Comparison of ENCODE assay signal across 33 cellular contexts in the genomic region with DNA sequence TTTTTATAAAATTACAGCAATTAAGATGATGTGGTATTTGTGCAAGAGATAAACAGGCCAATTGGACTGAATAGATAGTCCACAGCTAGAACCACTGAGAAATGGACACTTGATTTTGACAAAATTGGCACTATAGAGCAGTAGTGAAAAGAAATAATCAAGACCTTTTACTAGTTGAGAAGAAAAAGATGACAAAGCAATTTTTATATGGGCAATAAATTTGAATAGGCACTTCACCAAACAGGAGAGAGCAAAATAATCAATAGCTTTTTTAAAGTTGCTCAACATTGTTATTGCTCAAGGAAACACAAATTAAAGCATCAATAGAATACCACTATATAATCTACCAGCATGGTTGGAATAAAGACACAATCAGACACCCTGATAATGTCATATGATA.
DNase-seq lines count a peak whose midpoint lies in the region; ATAC-seq, FAIRE-seq and TF ChIP-seq lines count a peak whose summit lies in the region.
"Had no signal": no experiment of that assay in that cellular context is flagged by ENCODE, and none has a peak within 500 bp of the region (broad histone marks: within the 10 kb centered on the region; RNA-seq: fewer than 3 reads in every experiment).

No MANE protein-coding gene starts in this region.

- H3K9ac ChIP-seq in HepG2 (ENCODE audit: insufficient read depth, low read depth, low read length), result no peak overlapping the region
- no peak overlapping the region for H3K9ac ChIP-seq in IMR-90 (ENCODE audit: low read depth, low read length)
- no peak overlapping the region for H3K9ac ChIP-seq in K562 (ENCODE audit: insufficient read depth in 1 of 2, low read depth in 2 of 2, low read length in 2 of 2)
- H3K9ac ChIP-seq: BLaER1; BLaER1 treated with 17β-estradiol and CSF1 and Interleukin-3, amounts not matched to agents 10 nM and 100 nM had no signal

- no peak overlapping the region for H3K23ac ChIP-seq in IMR-90 (ENCODE audit: low read depth, low read length)

- FAIRE-seq in HepG2 (lab: Jason Lieb, UNC) (no peak), A549 (lab: Jason Lieb, UNC) (no peak), K562 (lab: Jason Lieb, UNC) (no peak)
- FAIRE-seq: D721Med had no signal

- CTCF ChIA-PET in HepG2 (lab: Yijun Ruan, JAX; ENCODE audit: low intra/inter-chr PET ratio, low total read pairs), result no interaction called here
- CTCF ChIA-PET in A549 (lab: Yijun Ruan, JAX), result interaction anchor here (1.0 kb wide), 1 partner anchor 170 kb away, joined by 4 read pairs; no protein-coding TSS in a partner anchor
- CTCF ChIA-PET in IMR-90 (lab: Yijun Ruan, JAX), result no interaction called here
- CTCF ChIA-PET in K562 (lab: Yijun Ruan, JAX; ENCODE audit: low intra/inter-chr PET ratio), result no interaction called here

- ATAC-seq in HepG2 (no peak), right lobe of liver (no peak), A549 (no peak), IMR-90 (ENCODE audit: low read depth) (no peak), K562 (no peak)
- ATAC-seq: CD8-positive, alpha-beta T cell had no signal

- no peak overlapping the region for H2BK15ac ChIP-seq in IMR-90 (ENCODE audit: low read depth, low read length)

- no peak overlapping the region for H2AK5ac ChIP-seq in IMR-90 (ENCODE audit: low read depth, low read length)

- no peak overlapping the region for H4K8ac ChIP-seq in IMR-90 (ENCODE audit: low read depth in 2 of 2, low read length in 2 of 2)

- H2AK9ac ChIP-seq in IMR-90 (replicated peaks; ENCODE audit: low read depth, low read length, poor library complexity), result no peak overlapping the region

- no peak for TF ChIP-seq POLR2A in HepG2 (IDR thresholded peaks at IDR 0.05; ENCODE audit: insufficient read depth in 1 of 2, low read depth in 2 of 2, low read length in 2 of 2)
- TF ChIP-seq POLR2A in right lobe of liver (IDR thresholded peaks at IDR 0.05), result no peak
- no peak for TF ChIP-seq POLR2A in A549 (IDR thresholded peaks at IDR 0.05; ENCODE audit: low read length)
- TF ChIP-seq POLR2A in IMR-90 (IDR thresholded peaks at IDR 0.05; ENCODE audit: low read depth, low read length), result no peak
- no peak for TF ChIP-seq POLR2A in K562 (conservative IDR thresholded peaks at IDR 0.05)

- H3K14ac ChIP-seq in IMR-90 (replicated peaks; ENCODE audit: low read depth, low read length), result no peak overlapping the region

- H3K79me2 ChIP-seq in HepG2 (ENCODE audit: insufficient read depth, low read length) (no peaks in the 10 kb centered on the region), K562 (ENCODE audit: control insufficient read depth, insufficient read depth, low read length) (no peaks in the 10 kb centered on the region)

- H3K36me3 ChIP-seq in HepG2 (replicated peaks in 1 of 2; ENCODE audit: control insufficient read depth in 1 of 2, insufficient read depth in 2 of 2, low read length in 2 of 2) (no peaks in the 10 kb centered on the region), right lobe of liver (no peaks in the 10 kb centered on the region), IMR-90 (ENCODE audit: control insufficient read depth, insufficient read depth, low read length) (no peaks in the 10 kb centered on the region), K562 (ENCODE audit: control insufficient read depth, insufficient read depth, low read length) (no peaks in the 10 kb centered on the region)
- H3K36me3 ChIP-seq: BE2C; BLaER1; BLaER1 treated with 17β-estradiol and CSF1 and Interleukin-3, amounts not matched to agents 10 nM and 100 nM had no signal

- TF ChIP-seq RAD21 in HepG2 (CRISPR knock-in tag; IDR thresholded peaks at IDR 0.05) (no peak), A549 (conservative IDR thresholded peaks at IDR 0.05 in 1 of 2, IDR thresholded peaks at IDR 0.05 in 1 of 2) (no peak), IMR-90 (IDR thresholded peaks at IDR 0.05; ENCODE audit: low read length) (no peak), K562 (CRISPR knock-in tag; conservative IDR thresholded peaks at IDR 0.05 in 1 of 2, IDR thresholded peaks at IDR 0.05 in 1 of 2) (no peak)

- no peak overlapping the region for H3K4me2 ChIP-seq in HepG2 (ENCODE audit: low read depth, low read length)
- no peak overlapping the region for H3K4me2 ChIP-seq in A549
- no peak overlapping the region for H3K4me2 ChIP-seq in IMR-90 (ENCODE audit: low read depth, low read length)
- no peak overlapping the region for H3K4me2 ChIP-seq in K562 (ENCODE audit: insufficient read depth, low read length)
- H3K4me2 ChIP-seq: BLaER1; BLaER1 treated with 17β-estradiol and CSF1 and Interleukin-3, amounts not matched to agents 10 nM and 100 nM had no signal

- H4K5ac ChIP-seq in IMR-90 (ENCODE audit: low read depth, low read length), result no peak overlapping the region

- H2AFZ ChIP-seq in HepG2 (ENCODE audit: low read length) (no peak overlapping the region), IMR-90 (replicated peaks; ENCODE audit: low read length, poor library complexity) (no peak overlapping the region), K562 (ENCODE audit: low read depth, low read length) (no peak overlapping the region)

- no peak overlapping the region for H3K4me3 ChIP-seq in HepG2 (replicated peaks in 1 of 3; ENCODE audit: insufficient read depth in 1 of 3, low read depth in 2 of 3, low read length in 3 of 3)
- no peak overlapping the region for H3K4me3 ChIP-seq in right lobe of liver
- H3K4me3 ChIP-seq in A549, result no peak overlapping the region
- H3K4me3 ChIP-seq in IMR-90 (ENCODE audit: insufficient read depth, low read depth, low read length), result no peak overlapping the region
- no peak overlapping the region for H3K4me3 ChIP-seq in K562
- H3K4me3 ChIP-seq: BLaER1; BLaER1 treated with 17β-estradiol and CSF1 and Interleukin-3, amounts not matched to agents 10 nM and 100 nM had no signal

- no peak overlapping the region for H3K56ac ChIP-seq in IMR-90 (ENCODE audit: extremely low read depth, insufficient read depth, low read length)

- H3K9me3 ChIP-seq in HepG2 (ENCODE audit: low read length) (no peaks in the 10 kb centered on the region), right lobe of liver (no peaks in the 10 kb centered on the region), A549 (no peaks in the 10 kb centered on the region), IMR-90 (ENCODE audit: control insufficient read depth, insufficient read depth, low read length) (no peaks in the 10 kb centered on the region; the same call in 1 of the 2 replicates), K562 (replicated peaks; ENCODE audit: control insufficient read depth, insufficient read depth, low read depth, low read length) (no peaks in the 10 kb centered on the region)
- H3K9me3 ChIP-seq: BE2C had no signal

- intact Hi-C loops in HepG2 (cut with micrococcal nuclease; ENCODE audit: unreplicated experiment) (no loop called here), right lobe of liver (cut with DNase I) (no loop called here), IMR-90 (cut with micrococcal nuclease) (no loop called here), K562 (cut with micrococcal nuclease) (no loop called here)

- in situ Hi-C loops in HepG2 (cut with HindIII; ENCODE audit: extremely low pct_ligation_motif_present, low pct_unique_long_range_greater_than_20kb) (no loop called here), IMR-90 (cut with MboI; ENCODE audit: low sequenced_read_pairs) (no loop called here), K562 (cut with MboI) (no loop called here)

- no peak for TF ChIP-seq EP300 in HepG2 (IDR thresholded peaks at IDR 0.05; ENCODE audit: low read depth in 2 of 2, low read length in 2 of 2)
- no peak for TF ChIP-seq EP300 in HepG2 (CRISPR knock-in tag; IDR thresholded peaks at IDR 0.05; ENCODE audit: borderline replicate concordance)
- TF ChIP-seq EP300 in A549 (IDR thresholded peaks at IDR 0.05), result no peak
- no peak for TF ChIP-seq EP300 in K562 (IDR thresholded peaks at IDR 0.05; ENCODE audit: low read length)

- H2BK5ac ChIP-seq in IMR-90 (ENCODE audit: low read depth, low read length, poor library complexity, severe bottlenecking), result no peak overlapping the region

- H3K4me1 ChIP-seq in HepG2 (ENCODE audit: insufficient read depth, low read length) (no peaks in the 10 kb centered on the region), right lobe of liver (no peaks in the 10 kb centered on the region), A549 (no peaks in the 10 kb centered on the region), IMR-90 (ENCODE audit: control insufficient read depth, insufficient read depth, low read length) (no peaks in the 10 kb centered on the region), K562 (replicated peaks in 1 of 2; ENCODE audit: control insufficient read depth in 2 of 2, insufficient read depth in 2 of 2, low read length in 2 of 2) (no peaks in the 10 kb centered on the region)
- H3K4me1 ChIP-seq: BE2C; BLaER1; BLaER1 treated with 17β-estradiol and CSF1 and Interleukin-3, amounts not matched to agents 10 nM and 100 nM; Caco-2 had no signal

- H3K9me1 ChIP-seq in IMR-90 (ENCODE audit: insufficient read depth, low read length), result no peaks in the 10 kb centered on the region
- H3K9me1 ChIP-seq in K562 (ENCODE audit: control insufficient read depth, insufficient read depth, low read length), result no peaks in the 10 kb centered on the region

- DNase-seq in HepG2 (ENCODE audit: low spot score) (no peak), right lobe of liver (no peak), A549 (ENCODE audit: low read depth in 1 of 2, low spot score in 1 of 2) (no peak), IMR-90 (no peak), K562 (ENCODE audit: extremely low read depth in 1 of 4, low spot score in 3 of 4) (no peak), NCI-H510A treated with DMSO at 0.1 percent for 48 hours (lab: John Stamatoyannopoulos, UW) (no peak), kidney tubule cell (ENCODE audit: low spot score) (no peak), NK-92 (lab: John Stamatoyannopoulos, UW; ENCODE audit: unreplicated experiment) (no peak)
- DNase-seq: 8988T; ACHN; AML-193; BE2C; C1 segment of cervical spinal cord; Caco-2; Calu3; CD4-positive, alpha-beta memory T cell; CD4-positive, alpha-beta T cell; CD4-positive, CD25-positive, alpha-beta regulatory T cell; CD8-positive, alpha-beta memory T cell; CD8-positive, alpha-beta T cell; COR-L47; DMS 273 treated with DMSO at 0.1 percent for 48 hours; DMS153; DMS53; DMS79; DMS79 treated with DMSO at 0.1 percent for 48 hours; DND-41; EL had no signal

- dilution Hi-C loops in IMR-90 (cut with HindIII; ENCODE audit: low sequenced_read_pairs, unreplicated experiment), result no loop called here

- H3K4ac ChIP-seq in IMR-90 (ENCODE audit: low read depth, low read length), result no peak overlapping the region

- no peaks in the 10 kb centered on the region for H4K20me1 ChIP-seq in HepG2 (ENCODE audit: insufficient read depth, low read length)
- H4K20me1 ChIP-seq in IMR-90 (ENCODE audit: insufficient read depth, low read length), result no peaks in the 10 kb centered on the region
- H4K20me1 ChIP-seq in K562 (replicated peaks; ENCODE audit: control insufficient read depth, insufficient read depth, low read length), result no peaks in the 10 kb centered on the region
- H4K20me1 ChIP-seq: BLaER1; BLaER1 treated with 17β-estradiol and CSF1 and Interleukin-3, amounts not matched to agents 10 nM and 100 nM had no signal

- BruUV-seq in HepG2 (replicated peaks; lab: Mats Ljungman, UMichigan) (no TSS peak), IMR-90 (replicated peaks; lab: Mats Ljungman, UMichigan) (no TSS peak), K562 (replicated peaks; lab: Mats Ljungman, UMichigan) (no TSS peak)

- POLR2A ChIA-PET in HepG2 (lab: Yijun Ruan, JAX), result no interaction called here
- POLR2A ChIA-PET in A549 (lab: Yijun Ruan, JAX), result no interaction called here
- POLR2A ChIA-PET in IMR-90 (lab: Charles Lee; ENCODE audit: unreplicated experiment), result no interaction called here
- POLR2A ChIA-PET in K562 (lab: Yijun Ruan, JAX), result no interaction called here

- no peak overlapping the region for H4K91ac ChIP-seq in IMR-90 (ENCODE audit: insufficient read depth, low read depth, low read length)

- TF ChIP-seq CTCF in HepG2 (CRISPR knock-in tag; IDR thresholded peaks at IDR 0.05) (no peak), right lobe of liver (IDR thresholded peaks at IDR 0.05) (no peak), A549 (IDR thresholded peaks at IDR 0.05) (no peak), IMR-90 (conservative IDR thresholded peaks at IDR 0.05; ENCODE audit: low read depth, low read length) (no peak), K562 (IDR thresholded peaks at IDR 0.05 in 2 of 3, conservative IDR thresholded peaks at IDR 0.05 in 1 of 3; ENCODE audit: insufficient read depth in 2 of 3, low read depth in 1 of 3, low read length in 3 of 3) (no peak)

- no peak overlapping the region for H2BK120ac ChIP-seq in IMR-90 (ENCODE audit: low read depth, low read length)

- H2BK20ac ChIP-seq in IMR-90 (ENCODE audit: low read depth, low read length), result no peak overlapping the region

- no peaks in the 10 kb centered on the region for H3K79me1 ChIP-seq in IMR-90 (ENCODE audit: low read depth in 1 of 2, low read length in 2 of 2)

- no peaks in the 10 kb centered on the region for H3K27me3 ChIP-seq in HepG2 (ENCODE audit: control insufficient read depth in 1 of 2, insufficient read depth in 2 of 2, low read length in 2 of 2)
- H3K27me3 ChIP-seq in right lobe of liver, result no peaks in the 10 kb centered on the region
- no peaks in the 10 kb centered on the region for H3K27me3 ChIP-seq in IMR-90 (ENCODE audit: control insufficient read depth, insufficient read depth, low read length)
- H3K27me3 ChIP-seq in K562 (ENCODE audit: control insufficient read depth in 2 of 2, insufficient read depth in 2 of 2, low read length in 2 of 2), result no peaks in the 10 kb centered on the region
- H3K27me3 ChIP-seq: BE2C; BLaER1; BLaER1 treated with 17β-estradiol and CSF1 and Interleukin-3, amounts not matched to agents 10 nM and 100 nM had no signal

- H3K27ac ChIP-seq in HepG2 (ENCODE audit: extremely low read length, insufficient read depth, low read length), result no peak overlapping the region
- no peak overlapping the region for H3K27ac ChIP-seq in right lobe of liver
- H3K27ac ChIP-seq in A549, result no peak overlapping the region
- no peak overlapping the region for H3K27ac ChIP-seq in IMR-90 (ENCODE audit: insufficient read depth, low read length)
- H3K27ac ChIP-seq in K562 (ENCODE audit: extremely low read depth, low read depth, low read length), result no peak overlapping the region
- H3K27ac ChIP-seq: 22Rv1; BLaER1; BLaER1 treated with 17β-estradiol and CSF1 and Interleukin-3, amounts not matched to agents 10 nM and 100 nM; C4-2B had no signal

- H3K18ac ChIP-seq in IMR-90 (ENCODE audit: low read depth, low read length), result no peak overlapping the region
